Comparison of ENCODE assay signal across 8 cellular contexts in genomic region chr12:94872671-94873367, GRCh38.
A peak's percentile ranks its signal among the peaks of the same experiment; 100 is the strongest.
DNase-seq lines count a peak whose midpoint lies in the region; ATAC-seq and TF ChIP-seq lines count a peak whose summit lies in the region.

No MANE protein-coding gene starts in this region.

- H3K36me3 ChIP-seq in HEK293 (ENCODE audit: control insufficient read depth in 2 of 2, insufficient read depth in 1 of 2, low read length in 2 of 2), result no peaks in the 10 kb centered on the region; a peak in 1 of 3 replicates
- no peaks in the 10 kb centered on the region for H3K36me3 ChIP-seq in NT2/D1 (ENCODE audit: insufficient read depth, insufficient read length, low read length)
- H3K36me3 ChIP-seq in hepatocyte (replicated peaks; ENCODE audit: insufficient read depth, low read depth), result no peaks in the 10 kb centered on the region

- H3K4me1 ChIP-seq in HEK293 (ENCODE audit: control insufficient read depth, insufficient read depth, low read length) (peaks cover 10% of the 10 kb centered on the region), NT2/D1 (ENCODE audit: insufficient read depth, insufficient read length) (peaks cover 4% of the 10 kb centered on the region), hepatocyte (ENCODE audit: insufficient read depth) (peaks cover 10% of the 10 kb centered on the region)

- TF ChIP-seq CTCF in HEK293 (tag by site-specific recombination; IDR thresholded peaks at IDR 0.05) (0 out of 2 replicates have a peak, but pooled peaks have one; percentile 20), hepatocyte (IDR thresholded peaks at IDR 0.05; ENCODE audit: poor library complexity) (no peak)

- H3K36me3 Mint-ChIP-seq in stimulated activated memory B cell treated with anti-CD40 and anti-IgM and Interleukin-4, amounts not matched to agents 10 μg/mL and 1 μg/mL and 100 μg/mL, for 72 hours, result peaks cover 9% of the 10 kb centered on the region

- peak in 2 of 3 experiments; percentile 72 to 74 for DNase-seq in NCI-H1417 (lab: John Stamatoyannopoulos, UW)
- no peak for DNase-seq in NCI-H1417 treated with DMSO at 0.1 percent for 48 hours (lab: John Stamatoyannopoulos, UW)
- DNase-seq in NT2/D1 (ENCODE audit: low read depth, low spot score), result no peak
- peak; percentile 13 for DNase-seq in hepatocyte (ENCODE audit: low spot score)
- no peak for DNase-seq in activated CD4-positive, alpha-beta T cell treated with anti-CD3 and anti-CD28 coated beads for 4 hours
- DNase-seq in stimulated activated CD4-positive, alpha-beta T cell treated with anti-CD3 and anti-CD28 coated beads, Interleukin-2, amount 100 ng/mL, for 48 hours, result no peak

- peak overlapping the region; percentile 71 for H3K9ac ChIP-seq in NT2/D1 (ENCODE audit: insufficient read length, low read depth)

- no peaks in the 10 kb centered on the region for H4K20me1 ChIP-seq in hepatocyte (ENCODE audit: insufficient read depth, poor library complexity, severe bottlenecking)

- peak overlapping the region; percentile 86 for H3K27ac Mint-ChIP-seq in stimulated activated memory B cell treated with anti-CD40 and anti-IgM and Interleukin-4, amounts not matched to agents 10 μg/mL and 1 μg/mL and 100 μg/mL, for 72 hours

- POLR2A ChIA-PET in HEK293 (lab: Yijun Ruan, JAX), result interaction anchor here (1.1 kb wide), 1 partner anchor 21 kb away, joined by 3 read pairs; no protein-coding TSS in a partner anchor

- H3K79me2 ChIP-seq in hepatocyte, result no peaks in the 10 kb centered on the region

- WGBS in hepatocyte (ENCODE audit: low lambda C conversion rate, missing lambda C conversion rate), result 12% methylated on average over 36 of the region's 36 CpGs

- peak overlapping the region; percentile 72 for H3K4me3 Mint-ChIP-seq in stimulated activated memory B cell treated with anti-CD40 and anti-IgM and Interleukin-4, amounts not matched to agents 10 μg/mL and 1 μg/mL and 100 μg/mL, for 72 hours

- H3K27me3 ChIP-seq in NT2/D1 (ENCODE audit: insufficient read depth, insufficient read length) (peaks cover 44% of the 10 kb centered on the region), hepatocyte (peaks cover 59% of the 10 kb centered on the region)

- H3K9me2 ChIP-seq in hepatocyte (replicated peaks; ENCODE audit: insufficient read depth), result no peaks in the 10 kb centered on the region

- H3K27ac ChIP-seq in HEK293 (ENCODE audit: extremely low read depth, low read depth, low read length), result peak overlapping the region; percentile 70; the same call in 1 of the 2 replicates
- H3K27ac ChIP-seq in hepatocyte, result no peak overlapping the region

- H3K9me3 Mint-ChIP-seq in stimulated activated memory B cell treated with anti-CD40 and anti-IgM and Interleukin-4, amounts not matched to agents 10 μg/mL and 1 μg/mL and 100 μg/mL, for 72 hours, result no peaks in the 10 kb centered on the region

- peak overlapping the region; percentile 37 for H3K4me3 ChIP-seq in HEK293 (ENCODE audit: low read depth, low read length)
- peak overlapping the region; percentile 60 for H3K4me3 ChIP-seq in NT2/D1 (ENCODE audit: insufficient read length, low read depth)
- peak overlapping the region; percentile 36 for H3K4me3 ChIP-seq in hepatocyte

- peaks cover 32% of the 10 kb centered on the region for H3K27me3 Mint-ChIP-seq in stimulated activated memory B cell treated with anti-CD40 and anti-IgM and Interleukin-4, amounts not matched to agents 10 μg/mL and 1 μg/mL and 100 μg/mL, for 72 hours

- peaks cover 41% of the 10 kb centered on the region for H3K4me1 Mint-ChIP-seq in stimulated activated memory B cell treated with anti-CD40 and anti-IgM and Interleukin-4, amounts not matched to agents 10 μg/mL and 1 μg/mL and 100 μg/mL, for 72 hours

- CTCF ChIA-PET in HEK293 (lab: Yijun Ruan, JAX), result interaction anchor here (0.6 to 1.5 kb wide), 5 partner anchors 100 to 976 kb away, joined by 3 to 5 read pairs (median 3); no protein-coding TSS in a partner anchor

- ATAC-seq in stimulated activated memory B cell treated with anti-CD40 and anti-IgM and Interleukin-4, amounts not matched to agents 10 μg/mL and 1 μg/mL and 100 μg/mL, for 72 hours, result peak; percentile 40

- H2AFZ ChIP-seq in hepatocyte, result peak overlapping the region; percentile 52

- no peaks in the 10 kb centered on the region for H3K9me3 ChIP-seq in HEK293 (ENCODE audit: control insufficient read depth, insufficient read depth, low read depth, low read length)
- no peaks in the 10 kb centered on the region for H3K9me3 ChIP-seq in NT2/D1 (ENCODE audit: insufficient read depth, low read length)
- H3K9me3 ChIP-seq in hepatocyte (ENCODE audit: low read depth), result no peaks in the 10 kb centered on the region

- H3K4me2 ChIP-seq in hepatocyte, result peak overlapping the region; percentile 91

TF ChIP-seq in HEK293, 187 proteins besides CTCF, POLR2A, EP300 and RAD21 (continues in another document):
- no peak for TF ChIP-seq ELK4 (IDR thresholded peaks at IDR 0.05; ENCODE audit: borderline replicate concordance, low read depth, low read length)
- no peak for TF ChIP-seq ZNF670 (tag by site-specific recombination; IDR thresholded peaks at IDR 0.05; ENCODE audit: low read depth)
- TF ChIP-seq ZNF114 (tag by site-specific recombination; IDR thresholded peaks at IDR 0.05), result no peak
- peak; percentile 41; the same call in 1 of the 2 replicates for TF ChIP-seq PATZ1 (tag by site-specific recombination; IDR thresholded peaks at IDR 0.05)
- no peak for TF ChIP-seq ZNF423 (tag by site-specific recombination; IDR thresholded peaks at IDR 0.05)
- no peak for TF ChIP-seq REPIN1 (tag by site-specific recombination; IDR thresholded peaks at IDR 0.05; ENCODE audit: low read depth)
- peak; percentile 61; the same call in 1 of the 2 replicates for TF ChIP-seq ZBTB20 (tag by site-specific recombination; IDR thresholded peaks at IDR 0.05)
- no peak for TF ChIP-seq ZBTB7A (tag by site-specific recombination; IDR thresholded peaks at IDR 0.05; ENCODE audit: low read depth)
- TF ChIP-seq ZBTB26 (tag by site-specific recombination; optimal IDR thresholded peaks at IDR 0.05), result peak; percentile 69
- TF ChIP-seq ZNF394 (tag by site-specific recombination; IDR thresholded peaks at IDR 0.05; ENCODE audit: borderline replicate concordance), result no peak
- no peak for TF ChIP-seq ZFP41 (tag by site-specific recombination; IDR thresholded peaks at IDR 0.05; ENCODE audit: borderline replicate concordance)
- no peak for TF ChIP-seq ZBTB1 (tag by site-specific recombination; IDR thresholded peaks at IDR 0.05)
- peak; percentile 79; the same call in 1 of the 2 replicates for TF ChIP-seq ZNF777 (tag by site-specific recombination; IDR thresholded peaks at IDR 0.05; ENCODE audit: borderline replicate concordance)
- no peak for TF ChIP-seq ZSCAN18 (tag by site-specific recombination; IDR thresholded peaks at IDR 0.05)
- TF ChIP-seq GLI2 (tag by site-specific recombination; IDR thresholded peaks at IDR 0.05; ENCODE audit: borderline replicate concordance, low read depth), result no peak
- TF ChIP-seq GLI4 (tag by site-specific recombination; IDR thresholded peaks at IDR 0.05), result no peak
- TF ChIP-seq ZNF529 (tag by site-specific recombination; IDR thresholded peaks at IDR 0.05; ENCODE audit: insufficient replicate concordance), result no peak
- TF ChIP-seq OVOL3 (tag by site-specific recombination; IDR thresholded peaks at IDR 0.05), result no peak
- TF ChIP-seq IKZF3 (tag by site-specific recombination; IDR thresholded peaks at IDR 0.05), result no peak

Comparison
In these comparisons a context has a peak if more than half of its experiments do, and no peak if none do; other contexts are left out.
1. DNase-seq: peak in NCI-H1417 (2 of 3) and hepatocyte (single experiment); none in NCI-H1417 treated with DMSO at 0.1 percent for 48 hours (single experiment), NT2/D1 (single experiment), activated CD4-positive, alpha-beta T cell treated with anti-CD3 and anti-CD28 coated beads for 4 hours (0 of 2) and stimulated activated CD4-positive, alpha-beta T cell treated with anti-CD3 and anti-CD28 coated beads, Interleukin-2, amount 100 ng/mL, for 48 hours (0 of 2).
2. Peak in every context shown above with its lines, with median percentiles within 50 percentile points of each other: H3K4me3 ChIP-seq.